Comparison of ENCODE assay signal across 8 cellular contexts in the genomic region with DNA sequence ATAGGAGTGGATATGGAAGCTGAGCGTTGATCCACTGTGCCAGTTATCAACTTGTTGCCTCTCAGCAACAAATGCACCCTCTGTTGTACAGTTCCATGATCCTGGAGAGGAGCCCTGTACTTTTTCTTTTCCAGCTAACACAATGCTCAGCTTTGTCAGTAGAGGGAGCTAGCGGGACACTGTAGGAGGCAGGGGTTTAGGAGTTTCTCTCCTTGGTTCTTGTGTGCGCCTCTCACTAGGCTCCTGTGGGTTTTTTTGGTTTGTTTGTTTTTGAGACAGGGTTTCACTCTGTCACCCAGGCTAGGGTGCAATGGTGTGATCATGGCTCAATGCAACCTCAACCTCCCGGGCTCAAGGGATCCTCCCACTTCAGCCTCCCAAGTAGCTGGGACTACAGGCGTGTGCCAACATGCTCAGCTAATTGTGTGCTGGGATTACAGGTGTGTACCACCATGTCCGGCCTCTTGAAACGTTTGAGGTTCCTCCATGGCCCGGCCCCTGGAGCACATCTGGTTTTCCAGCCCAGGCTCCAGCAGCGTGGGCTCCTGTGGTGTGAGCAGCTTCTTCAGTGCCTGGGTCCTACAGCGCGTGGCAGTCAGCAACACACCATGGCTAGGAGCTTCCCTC. TPM values are rescaled to one million over a fixed set of nuclear protein-coding genes. Genes with fewer than 3 reads are reported as not detected.
A peak's percentile ranks its signal among the peaks of the same experiment; 100 is the strongest.
DNase-seq lines count a peak whose midpoint lies in the region; ATAC-seq and TF ChIP-seq lines count a peak whose summit lies in the region.

No MANE protein-coding gene starts in this region.

- H3K27me3 ChIP-seq in HL-60 (ENCODE audit: insufficient read depth, poor library complexity, severe bottlenecking): no peaks in the 10 kb centered on the region

- intact Hi-C loops in Right ventricle myocardium superior (cut with DNase I): no loop called here

- H3K4me3 ChIP-seq in HL-60 (replicated peaks; ENCODE audit: insufficient read depth, low read length): no peak overlapping the region

- POLR2A ChIA-PET in activated naive CD8-positive, alpha-beta T cell treated with anti-CD3 and anti-CD28 coated beads, Interleukin-2, amount 10 ng/mL, durations not matched to agents 7 days and 5 days (lab: Charles Lee): interaction anchor here (1.3 to 2.0 kb wide), 2 partner anchors 15 to 24 kb away, joined by 5 read pairs; a partner anchor contains a TSS

- TF ChIP-seq CTCF in C4-2B (conservative IDR thresholded peaks at IDR 0.05): peak; percentile 96
- peak; percentile 95 for TF ChIP-seq CTCF in HL-60 (IDR thresholded peaks at IDR 0.05; ENCODE audit: insufficient read depth, low read length)
- peak; percentile 75 for TF ChIP-seq CTCF in progenitor cell of endocrine pancreas (IDR thresholded peaks at IDR 0.05; ENCODE audit: unreplicated experiment)

- no peak overlapping the region for H3K4me3 Mint-ChIP-seq in activated naive CD8-positive, alpha-beta T cell treated with anti-CD3 and anti-CD28 coated beads, Interleukin-2, amount 10 ng/mL, durations not matched to agents 7 days and 5 days
- H3K4me3 Mint-ChIP-seq in progenitor cell of endocrine pancreas (ENCODE audit: low read depth): no peak overlapping the region

- H3K27me3 Mint-ChIP-seq in activated naive CD8-positive, alpha-beta T cell treated with anti-CD3 and anti-CD28 coated beads, Interleukin-2, amount 10 ng/mL, durations not matched to agents 7 days and 5 days: peaks cover 11% of the 10 kb centered on the region
- peaks cover 7% of the 10 kb centered on the region for H3K27me3 Mint-ChIP-seq in progenitor cell of endocrine pancreas

- no peaks in the 10 kb centered on the region for H3K9me3 Mint-ChIP-seq in activated naive CD8-positive, alpha-beta T cell treated with anti-CD3 and anti-CD28 coated beads, Interleukin-2, amount 10 ng/mL, durations not matched to agents 7 days and 5 days
- no peaks in the 10 kb centered on the region for H3K9me3 Mint-ChIP-seq in progenitor cell of endocrine pancreas (ENCODE audit: low read depth)

- peaks cover 2% of the 10 kb centered on the region for H3K4me1 Mint-ChIP-seq in activated naive CD8-positive, alpha-beta T cell treated with anti-CD3 and anti-CD28 coated beads, Interleukin-2, amount 10 ng/mL, durations not matched to agents 7 days and 5 days
- peaks cover 5% of the 10 kb centered on the region for H3K4me1 Mint-ChIP-seq in progenitor cell of endocrine pancreas (ENCODE audit: low read depth)

- H3K36me3 Mint-ChIP-seq in activated naive CD8-positive, alpha-beta T cell treated with anti-CD3 and anti-CD28 coated beads, Interleukin-2, amount 10 ng/mL, durations not matched to agents 7 days and 5 days: no peaks in the 10 kb centered on the region
- H3K36me3 Mint-ChIP-seq in progenitor cell of endocrine pancreas (ENCODE audit: insufficient read depth): no peaks in the 10 kb centered on the region

- peak; percentile 84 for ATAC-seq in GM18511 (IDR thresholded peaks at IDR 0.05; ENCODE audit: unreplicated experiment)
- peak; percentile 94 for ATAC-seq in activated naive CD8-positive, alpha-beta T cell treated with anti-CD3 and anti-CD28 coated beads, Interleukin-2, amount 10 ng/mL, durations not matched to agents 7 days and 5 days (ENCODE audit: low read depth)
- peak; percentile 95 for ATAC-seq in Right ventricle myocardium superior (ENCODE audit: poor library complexity)
- no peak for ATAC-seq in HG03520 (IDR thresholded peaks at IDR 0.05; ENCODE audit: unreplicated experiment)

- DNase-seq in HL-60 (ENCODE audit: low read depth in 1 of 2, low spot score in 1 of 2): peak in 1 of 2 experiments; percentile 67
- peak; percentile 91 for DNase-seq in OCI-M1 (lab: John Stamatoyannopoulos, UW)
- no peak for DNase-seq in activated naive CD8-positive, alpha-beta T cell treated with anti-CD3 and anti-CD28 coated beads, Interleukin-2, amount 10 ng/mL, durations not matched to agents 7 days and 5 days
- no peak for DNase-seq in Right ventricle myocardium superior
- DNase-seq in progenitor cell of endocrine pancreas (ENCODE audit: low spot score, unreplicated experiment): peak; percentile 32

- H3K27ac Mint-ChIP-seq in activated naive CD8-positive, alpha-beta T cell treated with anti-CD3 and anti-CD28 coated beads, Interleukin-2, amount 10 ng/mL, durations not matched to agents 7 days and 5 days: no peak overlapping the region
- H3K27ac Mint-ChIP-seq in progenitor cell of endocrine pancreas: no peak overlapping the region

- no peak overlapping the region for H3K27ac ChIP-seq in C4-2B
- no peak overlapping the region for H3K27ac ChIP-seq in HL-60 (replicated peaks)

RNA-seq across cellular contexts. Expression of a gene that starts 12.0 kb away (rescaled TPM):
- 1 to 10 TPM; 2.6 to 3.3 TPM for total RNA-seq in activated naive CD8-positive, alpha-beta T cell treated with anti-CD3 and anti-CD28 coated beads, Interleukin-2, amount 10 ng/mL, durations not matched to agents 7 days and 5 days
- total RNA-seq in Right ventricle myocardium superior (6.4 TPM), progenitor cell of endocrine pancreas (14.3 and 14.7 TPM in 2 replicates)

RNA-seq across cellular contexts. Expression of a gene that starts 14.5 kb away (rescaled TPM):
- total RNA-seq in activated naive CD8-positive, alpha-beta T cell treated with anti-CD3 and anti-CD28 coated beads, Interleukin-2, amount 10 ng/mL, durations not matched to agents 7 days and 5 days: 1 to 10 TPM; 2.4 to 2.9 TPM
- total RNA-seq in Right ventricle myocardium superior (7.9 TPM), progenitor cell of endocrine pancreas (4.3 TPM in 2 replicates)

RNA-seq across cellular contexts. Expression of a gene that starts 35.4 kb away (rescaled TPM):
- total RNA-seq in activated naive CD8-positive, alpha-beta T cell treated with anti-CD3 and anti-CD28 coated beads, Interleukin-2, amount 10 ng/mL, durations not matched to agents 7 days and 5 days: 10 to 100 TPM; 36.9 to 43.4 TPM
- total RNA-seq in Right ventricle myocardium superior (10.6 TPM), progenitor cell of endocrine pancreas (43.4 and 44.2 TPM in 2 replicates)

Comparison
In these comparisons a context has a peak if more than half of its experiments do, and no peak if none do; other contexts are left out.
1. DNase-seq: peak in OCI-M1 (single experiment) and progenitor cell of endocrine pancreas (single experiment); none in activated naive CD8-positive, alpha-beta T cell treated with anti-CD3 and anti-CD28 coated beads, Interleukin-2, amount 10 ng/mL, durations not matched to agents 7 days and 5 days (single experiment) and Right ventricle myocardium superior (single experiment).
2. Peak in every context shown above with its lines, with median percentiles within 50 percentile points of each other: CTCF ChIP-seq.